ENCODE assay signal across 1 cellular context in the genomic region with DNA sequence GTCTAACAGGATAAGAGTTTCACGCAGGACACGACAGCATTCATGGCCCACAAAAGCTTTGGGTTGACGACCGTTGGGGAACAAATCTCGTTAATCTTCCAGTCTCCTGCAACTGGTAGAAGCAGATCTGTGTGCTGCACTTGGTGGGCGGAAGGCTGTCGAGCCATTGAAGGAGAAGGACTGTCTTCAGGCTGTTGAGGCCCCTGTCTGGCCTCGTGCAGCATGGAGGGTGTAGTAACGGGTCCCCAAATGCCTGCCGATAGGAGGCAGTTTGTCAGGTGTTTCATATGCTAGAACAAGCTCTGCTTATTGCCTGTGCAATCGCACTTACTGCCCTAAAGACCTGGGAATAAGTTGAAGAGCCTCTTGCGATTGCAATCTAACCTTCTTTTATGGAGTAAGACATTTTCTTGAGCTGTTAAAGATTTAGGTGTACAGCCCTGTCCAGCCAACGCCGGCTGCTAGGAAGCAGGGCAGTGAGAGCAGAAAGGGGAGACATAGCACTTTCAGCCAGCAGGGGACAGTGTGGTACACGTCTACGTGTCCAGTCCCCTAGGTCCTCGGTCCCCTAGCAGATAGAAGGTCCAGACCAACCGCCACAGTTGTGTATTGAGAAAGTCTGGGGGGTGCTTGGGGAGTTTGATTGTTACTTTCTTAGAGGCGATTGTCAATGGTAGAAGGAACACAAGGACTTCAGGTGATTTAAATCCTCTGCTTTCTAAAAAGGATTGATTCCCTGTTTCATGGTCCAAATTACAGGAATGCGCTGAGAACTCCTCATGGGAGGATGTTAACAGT.
A peak's percentile ranks its signal among the peaks of the same experiment; 100 is the strongest.
TF ChIP-seq lines count a peak whose summit lies in the region.

No MANE protein-coding gene starts in this region.

TF ChIP-seq in K562, 482 proteins besides CTCF, POLR2A, EP300 and RAD21 (continued from another document):
- TF ChIP-seq CTCFL (IDR thresholded peaks at IDR 0.05; ENCODE audit: borderline replicate concordance, insufficient read depth, low read depth, low read length, poor library complexity, severe bottlenecking) = no peak
- TF ChIP-seq ZNF764 (CRISPR knock-in tag; IDR thresholded peaks at IDR 0.05; ENCODE audit: low read depth) = no peak
- no peak for TF ChIP-seq RERE (CRISPR knock-in tag; IDR thresholded peaks at IDR 0.05; ENCODE audit: borderline replicate concordance)
- TF ChIP-seq SMC3 (conservative IDR thresholded peaks at IDR 0.05; ENCODE audit: insufficient read depth, low read depth, low read length) = peak; percentile 71
- no peak for TF ChIP-seq EHMT2 (IDR thresholded peaks at IDR 0.05)
- TF ChIP-seq ZNF146 (CRISPR knock-in tag; IDR thresholded peaks at IDR 0.05; ENCODE audit: unreplicated experiment) = no peak
- TF ChIP-seq ETV5 (CRISPR knock-in tag; IDR thresholded peaks at IDR 0.05; ENCODE audit: low read depth) = no peak
- TF ChIP-seq, protein P1, sequence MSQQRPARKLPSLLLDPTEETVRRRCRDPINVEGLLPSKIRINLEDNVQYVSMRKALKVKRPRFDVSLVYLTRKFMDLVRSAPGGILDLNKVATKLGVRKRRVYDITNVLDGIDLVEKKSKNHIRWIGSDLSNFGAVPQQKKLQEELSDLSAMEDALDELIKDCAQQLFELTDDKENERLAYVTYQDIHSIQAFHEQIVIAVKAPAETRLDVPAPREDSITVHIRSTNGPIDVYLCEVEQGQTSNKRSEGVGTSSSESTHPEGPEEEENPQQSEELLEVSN (IDR thresholded peaks at IDR 0.05; ENCODE audit: borderline replicate concordance in 1 of 2, extremely low read depth in 1 of 2, insufficient read depth in 1 of 2, insufficient read length in 1 of 2, low read depth in 1 of 2, low read length in 1 of 2, poor library complexity in 1 of 2, severe bottlenecking in 1 of 2) = peak in 1 of 2 experiments; percentile 68
- no peak for TF ChIP-seq IRF1 (CRISPR knock-in tag; IDR thresholded peaks at IDR 0.05; ENCODE audit: borderline replicate concordance)
